13 cellular contexts compared by ENCODE assay signal in the genomic region with DNA sequence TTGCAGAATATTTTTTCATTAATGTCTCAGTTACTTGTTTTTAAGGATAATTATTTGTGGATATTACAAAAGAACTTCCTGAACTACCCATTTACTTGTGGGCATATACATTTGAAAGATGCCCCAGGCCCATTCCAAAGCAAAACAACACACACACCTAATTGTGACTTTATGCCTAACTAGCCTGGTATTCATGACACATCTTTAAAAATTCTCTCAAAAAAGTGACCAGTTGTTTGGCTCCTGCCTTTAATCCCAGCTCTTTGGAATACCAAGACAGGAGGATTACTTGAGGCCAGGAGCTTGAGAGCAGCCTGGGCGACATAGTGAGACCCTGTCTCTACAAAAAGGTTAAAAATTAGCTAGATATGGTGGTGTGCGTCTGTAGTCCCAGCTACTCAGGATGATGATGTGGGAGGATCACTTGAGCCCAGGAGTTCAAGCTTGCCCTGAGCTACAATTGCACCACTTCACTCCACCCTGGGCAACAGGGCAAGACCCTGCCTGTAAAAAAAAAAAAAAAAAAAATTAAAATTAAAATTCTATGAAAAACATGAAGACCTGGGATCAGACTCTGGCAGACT. TPM values are rescaled to one million over a fixed set of nuclear protein-coding genes. Genes with fewer than 3 reads are reported as not detected.
DNase-seq lines count a peak whose midpoint lies in the region; ATAC-seq, FAIRE-seq and TF ChIP-seq lines count a peak whose summit lies in the region.
"Had no signal": no experiment of that assay in that cellular context is flagged by ENCODE, and none has a peak within 500 bp of the region (broad histone marks: within the 10 kb centered on the region; RNA-seq: fewer than 3 reads in every experiment).

No MANE protein-coding gene starts in this region.

- H3K9me3 ChIP-seq in HepG2 (ENCODE audit: low read length) (no peaks in the 10 kb centered on the region), right lobe of liver (no peaks in the 10 kb centered on the region), aorta (ENCODE audit: control insufficient read depth, low read length) (no peaks in the 10 kb centered on the region)
- H3K9me3 ChIP-seq in CD4-positive, alpha-beta memory T cell (ENCODE audit: control insufficient read depth in 1 of 2, low read length in 2 of 2) = no peaks in the 10 kb centered on the region

- no peak overlapping the region for H3K4me3 Mint-ChIP-seq in CD4-positive, alpha-beta memory T cell
- H3K4me3 Mint-ChIP-seq: activated naive CD8-positive, alpha-beta T cell; T-cell had no signal

- no peak for TF ChIP-seq RAD21 in HepG2 (CRISPR knock-in tag; IDR thresholded peaks at IDR 0.05)

- H3K9ac ChIP-seq in HepG2 (ENCODE audit: insufficient read depth, low read depth, low read length) = no peak overlapping the region

- H3K27ac ChIP-seq in HepG2 (ENCODE audit: extremely low read length, insufficient read depth, low read length) (no peak overlapping the region), right lobe of liver (no peak overlapping the region), aorta (ENCODE audit: low read depth in 1 of 2, low read length in 2 of 2) (peak overlapping the region; percentile 7)
- no peak overlapping the region for H3K27ac ChIP-seq in CD4-positive, alpha-beta memory T cell (ENCODE audit: low read depth, low read length)

- H3K4me1 ChIP-seq in HepG2 (ENCODE audit: insufficient read depth, low read length) (peaks cover 60% of the 10 kb centered on the region), right lobe of liver (no peaks in the 10 kb centered on the region), aorta (ENCODE audit: control insufficient read depth in 1 of 2, insufficient read depth in 2 of 2, low read length in 2 of 2) (peaks cover 0 to 3% of the 10 kb centered on the region in 2 donors)
- peaks cover 24% of the 10 kb centered on the region for H3K4me1 ChIP-seq in CD4-positive, alpha-beta memory T cell (ENCODE audit: insufficient read depth, low read length)

- no TSS peak for BruUV-seq in HepG2 (replicated peaks; lab: Mats Ljungman, UMichigan)

- CTCF ChIA-PET in HepG2 (lab: Yijun Ruan, JAX; ENCODE audit: low intra/inter-chr PET ratio, low total read pairs) = no interaction called here
- CTCF ChIA-PET in CD4-positive, alpha-beta memory T cell (lab: Charles Lee; ENCODE audit: partially characterized antibody) = interaction anchor here (0.7 to 1.0 kb wide), 5 partner anchors 26 to 175 kb away, joined by 3 to 4 read pairs (median 4); no protein-coding TSS in a partner anchor

- no peaks in the 10 kb centered on the region for H3K27me3 Mint-ChIP-seq in CD4-positive, alpha-beta memory T cell

- POLR2A ChIA-PET in HepG2 (lab: Yijun Ruan, JAX) = interaction anchor here (0.8 kb wide), 1 partner anchor 51 kb away, joined by 4 read pairs; the partner anchor contains the start of gene SLC4A7
- POLR2A ChIA-PET in CD4-positive, alpha-beta memory T cell (lab: Charles Lee; ENCODE audit: partially characterized antibody) = interaction anchor here (0.6 to 3.5 kb wide), 4 partner anchors 52 to 141 kb away, joined by 3 to 33 read pairs (median 6); partner anchors contain the start of gene SLC4A7

- no peaks in the 10 kb centered on the region for H4K20me1 ChIP-seq in HepG2 (ENCODE audit: insufficient read depth, low read length)

- DNase-seq in HepG2 (ENCODE audit: low spot score) (no peak), right lobe of liver (no peak), astrocyte of the hippocampus (ENCODE audit: low read depth, low spot score) (peak; percentile 72), iris pigment epithelial cell (ENCODE audit: low read depth) (peak; percentile 16), aorta (no peak)
- DNase-seq in CD4-positive, alpha-beta memory T cell = no peak
- no peak for DNase-seq in activated CD8-positive, alpha-beta memory T cell treated with anti-CD3 and anti-CD28 coated beads, Interleukin-2, amount 50 U/mL, for 4 hours
- DNase-seq in activated CD4-positive, CD25-positive, alpha-beta regulatory T cell (lab: John Stamatoyannopoulos, UW) = no peak
- DNase-seq: activated CD4-positive, alpha-beta T cell treated with anti-CD3 and anti-CD28 coated beads, Interleukin-2, amount 50 U/mL, for 4 hours; kidney; NCI-H526; T-cell had no signal

- H3K9me3 Mint-ChIP-seq in CD4-positive, alpha-beta memory T cell = no peaks in the 10 kb centered on the region
- H3K9me3 Mint-ChIP-seq: T-cell had no signal

- no peaks in the 10 kb centered on the region for H3K36me3 Mint-ChIP-seq in CD4-positive, alpha-beta memory T cell
- H3K36me3 Mint-ChIP-seq: activated naive CD8-positive, alpha-beta T cell; T-cell had no signal

- no peak for TF ChIP-seq EP300 in HepG2 (IDR thresholded peaks at IDR 0.05; ENCODE audit: low read depth in 2 of 2, low read length in 2 of 2)
- TF ChIP-seq EP300 in HepG2 (CRISPR knock-in tag; IDR thresholded peaks at IDR 0.05; ENCODE audit: borderline replicate concordance) = no peak

- no peak overlapping the region for H3K4me3 ChIP-seq in HepG2 (replicated peaks in 1 of 3; ENCODE audit: insufficient read depth in 1 of 3, low read depth in 2 of 3, low read length in 3 of 3)
- H3K4me3 ChIP-seq in right lobe of liver = no peak overlapping the region
- H3K4me3 ChIP-seq in aorta (ENCODE audit: low read length in 2 of 2) = no peak overlapping the region
- H3K4me3 ChIP-seq in CD4-positive, alpha-beta memory T cell (ENCODE audit: low read length in 2 of 2) = no peak overlapping the region

- intact Hi-C loops in HepG2 (cut with micrococcal nuclease; ENCODE audit: unreplicated experiment) (no loop called here), right lobe of liver (cut with DNase I) (no loop called here), aorta (cut with DNase I) (loop anchor here in 1 of 2 donors (10.0 kb wide), 1 partner anchor 51 kb away; the partner anchor contains the start of gene SLC4A7)
- intact Hi-C loops in CD4-positive, alpha-beta memory T cell (cut with micrococcal nuclease) = loop anchor here (2.0 kb wide), 1 partner anchor 51 kb away; the partner anchor contains the start of gene SLC4A7

- FAIRE-seq in HepG2 (lab: Jason Lieb, UNC) = peak; percentile 52
- FAIRE-seq: kidney had no signal

- in situ Hi-C loops in HepG2 (cut with HindIII; ENCODE audit: extremely low pct_ligation_motif_present, low pct_unique_long_range_greater_than_20kb) = no loop called here

- H3K4me1 Mint-ChIP-seq in CD4-positive, alpha-beta memory T cell = peaks cover 15 to 27% (median 21%) of the 10 kb centered on the region in 4 donors

- H3K4me2 ChIP-seq in HepG2 (ENCODE audit: low read depth, low read length) = no peak overlapping the region

- TF ChIP-seq CTCF in HepG2 (CRISPR knock-in tag; IDR thresholded peaks at IDR 0.05) (no peak), right lobe of liver (IDR thresholded peaks at IDR 0.05) (no peak)

- ATAC-seq in HepG2 (no peak), right lobe of liver (no peak), aorta (ENCODE audit: low FRiP score) (no peak)
- ATAC-seq: T-cell had no signal

- H2AFZ ChIP-seq in HepG2 (ENCODE audit: low read length) = no peak overlapping the region

- H3K79me2 ChIP-seq in HepG2 (ENCODE audit: insufficient read depth, low read length) = no peaks in the 10 kb centered on the region

- H3K36me3 ChIP-seq in HepG2 (replicated peaks in 1 of 2; ENCODE audit: control insufficient read depth in 1 of 2, insufficient read depth in 2 of 2, low read length in 2 of 2) (no peaks in the 10 kb centered on the region), right lobe of liver (no peaks in the 10 kb centered on the region), aorta (ENCODE audit: control insufficient read depth in 1 of 2, insufficient read depth in 2 of 2, low read length in 1 of 2) (no peaks in the 10 kb centered on the region)
- H3K36me3 ChIP-seq in CD4-positive, alpha-beta memory T cell (ENCODE audit: insufficient read depth, low read length) = no peaks in the 10 kb centered on the region

- peak overlapping the region in 1 of 7 donors; percentile 78 for H3K27ac Mint-ChIP-seq in CD4-positive, alpha-beta memory T cell
- H3K27ac Mint-ChIP-seq: activated naive CD8-positive, alpha-beta T cell had no signal

- TF ChIP-seq POLR2A in HepG2 (IDR thresholded peaks at IDR 0.05; ENCODE audit: insufficient read depth in 1 of 2, low read depth in 2 of 2, low read length in 2 of 2) (no peak), right lobe of liver (IDR thresholded peaks at IDR 0.05) (no peak)

- WGBS in HepG2 (ENCODE audit: low lambda C conversion rate) = 12% methylated on average over 2 of the region's 2 CpGs
- WGBS in right lobe of liver (ENCODE audit: insufficient coverage, low coverage, low lambda C conversion rate, missing lambda C conversion rate) = 50% methylated on average over 2 of the region's 2 CpGs
- WGBS in aorta, 2 donors = 62 to 69% methylated on average over 2 of the region's 2 CpGs

- H3K27me3 ChIP-seq in HepG2 (ENCODE audit: control insufficient read depth in 1 of 2, insufficient read depth in 2 of 2, low read length in 2 of 2) (no peaks in the 10 kb centered on the region), right lobe of liver (no peaks in the 10 kb centered on the region), aorta (ENCODE audit: control insufficient read depth in 1 of 2, insufficient read depth in 2 of 2, low read length in 1 of 2) (no peaks in the 10 kb centered on the region)
- no peaks in the 10 kb centered on the region for H3K27me3 ChIP-seq in CD4-positive, alpha-beta memory T cell (ENCODE audit: insufficient read depth, low read length)

RNA-seq across cellular contexts. Expression of gene SLC4A7, which starts 51.7 kb away (rescaled TPM):
- 34.0 and 43.8 TPM in 2 replicates for total RNA-seq in HepG2 (2016; rRNA removed; fragmentation: Illumina TruSeq; extraction: Trizol)
- 34.8 and 42.1 TPM in 2 replicates for total RNA-seq in HepG2 (2016; cell fraction: cytosol; rRNA removed; fragmentation: Illumina TruSeq; extraction: Trizol; ENCODE audit: low read depth)
- total RNA-seq in HepG2 (2016; cell fraction: insoluble cytoplasmic fraction; rRNA removed; fragmentation: Illumina TruSeq; extraction: Trizol) = 29.3 and 44.3 TPM in 2 replicates
- total RNA-seq in HepG2 (2016; cell fraction: membrane; rRNA removed; fragmentation: Illumina TruSeq; extraction: Trizol) = 28.7 and 35.6 TPM in 2 replicates
- total RNA-seq in HepG2 (2016; cell fraction: nucleus; rRNA removed; fragmentation: Illumina TruSeq; extraction: Trizol) = 71.7 and 82.7 TPM in 2 replicates
- 11.5 and 16.4 TPM in 2 replicates for polyA plus RNA-seq in HepG2 (2011; rRNA removed)
- 4.3 and 6.6 TPM in 2 replicates for polyA plus RNA-seq in HepG2 (2011; cell fraction: cytosol; rRNA removed)
- polyA plus RNA-seq in HepG2 (2011; cell fraction: nucleus; rRNA removed) = 25.4 and 28.4 TPM in 2 replicates
- 17.0 and 18.8 TPM in 2 replicates for polyA plus RNA-seq in HepG2 (2012)
- 0.26 and 0.35 TPM in 2 replicates for polyA plus RNA-seq in HepG2 (2016; cell fraction: cytosol; fragmentation: Illumina TruSeq; extraction: Trizol; ENCODE audit: low read depth)
- polyA plus RNA-seq in HepG2 (2016; cell fraction: insoluble cytoplasmic fraction; fragmentation: Illumina TruSeq; extraction: Trizol; ENCODE audit: low read depth) = 5.9 and 6.7 TPM in 2 replicates
- 0.84 and 1.2 TPM in 2 replicates for polyA plus RNA-seq in HepG2 (2016; cell fraction: membrane; fragmentation: Illumina TruSeq; extraction: Trizol; ENCODE audit: low read depth)
- 35.5 and 37.9 TPM in 2 replicates for polyA plus RNA-seq in HepG2 (2016; cell fraction: nucleus; fragmentation: Illumina TruSeq; extraction: Trizol; ENCODE audit: insufficient read depth, low read depth)
- polyA minus RNA-seq in HepG2 (2011; rRNA and poly(A)+ RNA removed; ENCODE audit: low replicate concordance) = 15.4 and 26.8 TPM in 2 replicates
- 51.8 and 52.8 TPM in 2 replicates for polyA minus RNA-seq in HepG2 (2011; cell fraction: cytosol; rRNA and poly(A)+ RNA removed)
- 130 and 149 TPM in 2 replicates for polyA minus RNA-seq in HepG2 (2011; cell fraction: nucleus; rRNA and poly(A)+ RNA removed)
- 1 to 10 TPM; 3.0 to 9.9 (median 5.8) TPM for total RNA-seq in right lobe of liver
- 10 to 100 TPM; 61.0 to 62.8 TPM for total RNA-seq in aorta
- polyA plus RNA-seq in aorta = 10 to 100 TPM in 1 of 2 donors, 1 to 10 TPM in 1; 5.4 to 14.0 TPM
- 100 to 1,000 TPM in 1 of 2 experiments, 10 to 100 TPM in 1; 98.5 to 103 TPM for total RNA-seq in CD4-positive, alpha-beta memory T cell
- polyA plus RNA-seq in CD4-positive, alpha-beta memory T cell = 10 to 100 TPM; 12.7 to 23.4 TPM

Comparison
In these comparisons a context has a peak if more than half of its experiments do, and no peak if none do; other contexts are left out.
1. DNase-seq: peak in astrocyte of the hippocampus (single experiment) and iris pigment epithelial cell (single experiment); none in HepG2 (single experiment), right lobe of liver (0 of 3), aorta (0 of 2), CD4-positive, alpha-beta memory T cell (0 of 5), activated CD8-positive, alpha-beta memory T cell treated with anti-CD3 and anti-CD28 coated beads, Interleukin-2, amount 50 U/mL, for 4 hours (single experiment) and activated CD4-positive, CD25-positive, alpha-beta regulatory T cell (0 of 4).
2. H3K27ac ChIP-seq: peak in aorta (2 of 2); none in HepG2 (single experiment), right lobe of liver (0 of 3) and CD4-positive, alpha-beta memory T cell (single experiment).